ENCODE assay signal across 8 cellular contexts in the genomic region with DNA sequence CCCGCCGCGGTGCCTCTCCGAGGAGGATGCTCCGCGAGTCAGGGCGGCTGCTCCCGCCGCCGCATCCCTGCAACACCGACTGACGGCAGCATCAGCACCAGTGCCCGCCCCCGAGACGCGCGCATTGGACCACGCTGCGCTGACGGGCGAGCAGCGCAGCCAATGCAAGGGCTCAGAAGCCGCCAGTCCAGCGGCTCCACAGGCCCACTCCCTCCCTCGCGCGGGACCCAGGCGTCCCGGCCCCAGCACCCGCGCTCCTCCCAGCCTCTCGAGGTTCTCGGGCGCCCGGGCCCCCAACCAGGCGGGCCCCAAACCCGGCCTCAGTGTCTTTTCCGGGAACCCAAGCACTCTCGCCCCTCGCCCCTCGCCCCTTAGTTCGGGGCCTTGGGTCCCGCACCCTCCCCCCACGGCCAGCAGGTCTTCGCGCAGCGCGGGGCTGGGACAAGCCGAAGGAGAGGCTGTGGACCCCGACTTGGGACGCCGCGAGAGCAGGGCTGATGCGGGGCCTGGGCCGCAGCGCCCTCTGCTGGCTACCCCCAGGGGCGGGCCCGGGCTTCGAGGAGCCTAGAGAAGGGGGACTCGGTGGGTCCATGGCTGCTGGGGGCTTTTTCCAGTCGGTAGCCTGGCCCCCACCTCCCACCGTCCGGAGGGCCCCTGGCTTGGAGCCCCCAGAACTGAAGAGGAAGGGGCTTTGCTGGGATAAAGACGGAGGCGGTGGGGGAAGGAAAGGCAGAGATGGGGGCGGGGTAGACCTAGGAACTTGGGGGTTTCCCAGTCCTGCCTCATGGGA. TPM values are rescaled to one million over a fixed set of nuclear protein-coding genes. Genes with fewer than 3 reads are reported as not detected.
DNase-seq lines count a peak whose midpoint lies in the region; ATAC-seq, FAIRE-seq and TF ChIP-seq lines count a peak whose summit lies in the region.

Gene NRXN2 (minus strand): TSS at position 81 of the 790 bp plus-strand sequence. CDS start 9,498 bp downstream, outside the sequence.

- no peaks in the 10 kb centered on the region for H3F3A ChIP-seq in MM.1S (ENCODE audit: insufficient read depth, low read length)

- no peaks in the 10 kb centered on the region for H3K36me3 ChIP-seq in MM.1S (replicated peaks; ENCODE audit: insufficient read depth, low read length)
- no peaks in the 10 kb centered on the region for H3K36me3 ChIP-seq in cardiac muscle cell
- no peaks in the 10 kb centered on the region for H3K36me3 ChIP-seq in trophoblast cell (ENCODE audit: control insufficient read depth in 1 of 2, insufficient read depth in 2 of 2, low read length in 2 of 2)
- H3K36me3 ChIP-seq in tibial nerve = no peaks in the 10 kb centered on the region

- H3K27me3 Mint-ChIP-seq in activated naive CD8-positive, alpha-beta T cell treated with anti-CD3 and anti-CD28 coated beads, Interleukin-2, amount 10 ng/mL, durations not matched to agents 7 days and 5 days = peaks cover 28% of the 10 kb centered on the region

- H4K12ac ChIP-seq in trophoblast cell (ENCODE audit: low read depth, low read length) = peak within 1 kb of the TSS; percentile 43

- no peaks in the 10 kb centered on the region for H3K9me2 ChIP-seq in MM.1S (replicated peaks; ENCODE audit: insufficient read depth, low read length)

- no peak within 1 kb of the TSS for H2BK12ac ChIP-seq in trophoblast cell (ENCODE audit: low read length)

- DNase-seq in DMS79 treated with DMSO at 0.1 percent for 48 hours (lab: John Stamatoyannopoulos, UW) (peak; percentile 75), H54 (ENCODE audit: insufficient read length, low spot score) (peak; percentile 96), MM.1S (peak; percentile 87), cardiac muscle cell (ENCODE audit: low read depth in 1 of 2, low spot score in 1 of 2) (peak; percentile 85 to 92), trophoblast cell (peak; percentile 76 to 83), tibial nerve (ENCODE audit: low spot score in 2 of 2) (peak; percentile 64 to 68)
- DNase-seq in activated naive CD8-positive, alpha-beta T cell treated with anti-CD3 and anti-CD28 coated beads, Interleukin-2, amount 10 ng/mL, durations not matched to agents 7 days and 5 days = peak; percentile 90

- peak within 1 kb of the TSS; percentile 71 for H4K8ac ChIP-seq in trophoblast cell (ENCODE audit: low read depth, low read length)

- no peak for TF ChIP-seq POLR2A in H54 (IDR thresholded peaks at IDR 0.05; ENCODE audit: low read depth, low read length)
- TF ChIP-seq POLR2A in tibial nerve (IDR thresholded peaks at IDR 0.05) = no peak

- peak; percentile 96 for TF ChIP-seq CTCF in MM.1S (IDR thresholded peaks at IDR 0.05; ENCODE audit: low read length)
- peak; percentile 99 for TF ChIP-seq CTCF in cardiac muscle cell (IDR thresholded peaks at IDR 0.05; ENCODE audit: low read depth, low read length)
- TF ChIP-seq CTCF in tibial nerve (IDR thresholded peaks at IDR 0.05) = peak; percentile 92 to 99 (median 96)

- no CpG with 5 or more reads among the region's 66 CpGs for WGBS in trophoblast cell (ENCODE audit: extremely low coverage, insufficient coverage, insufficient read length)
- 4 to 19% methylated on average over 6 to 35 of the region's 66 CpGs for WGBS in tibial nerve, 2 donors

- H3K27ac ChIP-seq in MM.1S (ENCODE audit: low read length) = no peak within 1 kb of the TSS
- H3K27ac ChIP-seq in cardiac muscle cell = no peak within 1 kb of the TSS
- H3K27ac ChIP-seq in trophoblast cell (ENCODE audit: low read depth, low read length) = no peak within 1 kb of the TSS
- peak within 1 kb of the TSS in 3 of 4 donors; percentile 29 to 70 (median 43) for H3K27ac ChIP-seq in tibial nerve

- H3K9me3 ChIP-seq in MM.1S (replicated peaks; ENCODE audit: insufficient read depth, low read length) = no peaks in the 10 kb centered on the region
- no peaks in the 10 kb centered on the region for H3K9me3 ChIP-seq in cardiac muscle cell (ENCODE audit: low read depth)
- H3K9me3 ChIP-seq in trophoblast cell (ENCODE audit: insufficient read depth, low read depth, low read length) = peaks cover 5% of the 10 kb centered on the region
- no peaks in the 10 kb centered on the region for H3K9me3 ChIP-seq in tibial nerve

- H2BK5ac ChIP-seq in trophoblast cell (ENCODE audit: low read depth, low read length, poor library complexity) = no peak within 1 kb of the TSS

- peak within 1 kb of the TSS; percentile 97 for H3K4me2 ChIP-seq in MM.1S (ENCODE audit: low read depth, low read length)
- peak within 1 kb of the TSS; percentile 78 for H3K4me2 ChIP-seq in trophoblast cell (ENCODE audit: low read length)

- no peaks in the 10 kb centered on the region for H4K20me1 ChIP-seq in MM.1S (ENCODE audit: insufficient read depth, low read length)

- FAIRE-seq in H54 (lab: Jason Lieb, UNC) = no peak

- no peak within 1 kb of the TSS for H3K23ac ChIP-seq in trophoblast cell (ENCODE audit: low read length)

- H2AK5ac ChIP-seq in trophoblast cell (ENCODE audit: low read length) = no peak within 1 kb of the TSS

- H2AFZ ChIP-seq in MM.1S (ENCODE audit: low read length) (peak within 1 kb of the TSS; percentile 99), trophoblast cell (ENCODE audit: insufficient read depth, low read length, poor library complexity) (peak within 1 kb of the TSS; percentile 74)

- POLR2A ChIA-PET in activated naive CD8-positive, alpha-beta T cell treated with anti-CD3 and anti-CD28 coated beads, Interleukin-2, amount 10 ng/mL, durations not matched to agents 7 days and 5 days (lab: Charles Lee) = no interaction called here

- H3K4me1 Mint-ChIP-seq in activated naive CD8-positive, alpha-beta T cell treated with anti-CD3 and anti-CD28 coated beads, Interleukin-2, amount 10 ng/mL, durations not matched to agents 7 days and 5 days = peaks cover 13% of the 10 kb centered on the region

- H3K9ac ChIP-seq in MM.1S (ENCODE audit: low read length) (peak within 1 kb of the TSS; percentile 52; the same call in 1 of the 2 replicates), trophoblast cell (ENCODE audit: low read length) (no peak within 1 kb of the TSS)

- no peak within 1 kb of the TSS for H4K91ac ChIP-seq in trophoblast cell (ENCODE audit: low read depth, low read length)

- peak within 1 kb of the TSS; percentile 62 for H3K4me3 Mint-ChIP-seq in activated naive CD8-positive, alpha-beta T cell treated with anti-CD3 and anti-CD28 coated beads, Interleukin-2, amount 10 ng/mL, durations not matched to agents 7 days and 5 days

- H3K4me1 ChIP-seq in MM.1S (ENCODE audit: low read length) = no peaks in the 10 kb centered on the region
- H3K4me1 ChIP-seq in cardiac muscle cell (ENCODE audit: low read depth) = peaks cover 3% of the 10 kb centered on the region
- H3K4me1 ChIP-seq in trophoblast cell (ENCODE audit: control insufficient read depth in 1 of 2, insufficient read depth in 2 of 2, low read length in 2 of 2) = no peaks in the 10 kb centered on the region
- H3K4me1 ChIP-seq in tibial nerve = peaks cover 0 to 7% (median 3%) of the 10 kb centered on the region in 4 donors

- peak within 1 kb of the TSS; percentile 56 for H3K27ac Mint-ChIP-seq in activated naive CD8-positive, alpha-beta T cell treated with anti-CD3 and anti-CD28 coated beads, Interleukin-2, amount 10 ng/mL, durations not matched to agents 7 days and 5 days

- H2BK120ac ChIP-seq in trophoblast cell (ENCODE audit: insufficient read depth, low read length, poor library complexity) = no peak within 1 kb of the TSS

- peak; percentile 99 for ATAC-seq in SK-N-SH treated with all-trans-retinoic acid at 6 μM for 48 hours
- ATAC-seq in activated naive CD8-positive, alpha-beta T cell treated with anti-CD3 and anti-CD28 coated beads, Interleukin-2, amount 10 ng/mL, durations not matched to agents 7 days and 5 days (ENCODE audit: low read depth) = peak; percentile 99

- TF ChIP-seq EP300 in tibial nerve (IDR thresholded peaks at IDR 0.05) = peak in 1 of 2 donors; percentile 10

- H3K14ac ChIP-seq in trophoblast cell (ENCODE audit: low read length) = no peak within 1 kb of the TSS

- no peak within 1 kb of the TSS for H3K18ac ChIP-seq in trophoblast cell (ENCODE audit: low read length)

- H3K79me2 ChIP-seq in MM.1S (ENCODE audit: low read length) (no peaks in the 10 kb centered on the region), trophoblast cell (ENCODE audit: control insufficient read depth, insufficient read depth, low read length, poor library complexity) (no peaks in the 10 kb centered on the region)

- no peak within 1 kb of the TSS for H3K4ac ChIP-seq in trophoblast cell (ENCODE audit: low read depth, low read length)

- H3K79me1 ChIP-seq in trophoblast cell (ENCODE audit: low read length) = no peaks in the 10 kb centered on the region

- H3K9me3 Mint-ChIP-seq in activated naive CD8-positive, alpha-beta T cell treated with anti-CD3 and anti-CD28 coated beads, Interleukin-2, amount 10 ng/mL, durations not matched to agents 7 days and 5 days = no peaks in the 10 kb centered on the region

- H3K4me3 ChIP-seq in MM.1S (ENCODE audit: low read length) (peak within 1 kb of the TSS; percentile 66), cardiac muscle cell (peak within 1 kb of the TSS; percentile 81), trophoblast cell (ENCODE audit: low read depth, low read length) (peak within 1 kb of the TSS; percentile 70), tibial nerve (peak within 1 kb of the TSS; percentile 62 to 100 (median 70))

- H3K36me3 Mint-ChIP-seq in activated naive CD8-positive, alpha-beta T cell treated with anti-CD3 and anti-CD28 coated beads, Interleukin-2, amount 10 ng/mL, durations not matched to agents 7 days and 5 days = peaks cover 1% of the 10 kb centered on the region

- H3K27me3 ChIP-seq in MM.1S (replicated peaks; ENCODE audit: insufficient read depth, low read length) (peaks cover 89% of the 10 kb centered on the region), cardiac muscle cell (peaks cover 46% of the 10 kb centered on the region), trophoblast cell (ENCODE audit: insufficient read depth, low read length) (peaks cover 9% of the 10 kb centered on the region), tibial nerve (peaks cover 0 to 50% of the 10 kb centered on the region in 2 donors)

TF ChIP-seq in SK-N-SH treated with all-trans-retinoic acid at 6 μM for 48 hours, 23 proteins besides CTCF, POLR2A, EP300 and RAD21 (continues in another document):
- TF ChIP-seq TCF4 (CRISPR knock-in tag; IDR thresholded peaks at IDR 0.05; ENCODE audit: borderline replicate concordance) (no peak), ZFP3 (CRISPR knock-in tag; IDR thresholded peaks at IDR 0.05) (no peak)

RNA-seq across cellular contexts. Expression of gene NRXN2, which starts in this region (rescaled TPM):
- under 1 TPM in 1 of 2 experiments, not detected in 1; 0.36 TPM for total RNA-seq in activated naive CD8-positive, alpha-beta T cell treated with anti-CD3 and anti-CD28 coated beads, Interleukin-2, amount 10 ng/mL, durations not matched to agents 7 days and 5 days
- 1.2 and 1.4 TPM in 2 replicates for total RNA-seq in cardiac muscle cell
- 0.65 and 1.3 TPM in 2 replicates for polyA plus RNA-seq in cardiac muscle cell
- 2.9 and 3.1 TPM in 2 replicates for polyA plus RNA-seq in trophoblast cell (2013)
- total RNA-seq in tibial nerve = 10 to 100 TPM in 2 of 4 donors, 1 to 10 TPM in 2; 1.7 to 25.5 (median 8.7) TPM

Comparison
In these comparisons a context has a peak if more than half of its experiments do, and no peak if none do; other contexts are left out.
1. Peak in DNase-seq and ATAC-seq in activated naive CD8-positive, alpha-beta T cell treated with anti-CD3 and anti-CD28 coated beads, Interleukin-2, amount 10 ng/mL, durations not matched to agents 7 days and 5 days; RNA of the gene not detected or under 1 TPM.
2. H3K27ac ChIP-seq: peak in tibial nerve (3 of 4); none in MM.1S (single experiment), cardiac muscle cell (single experiment) and trophoblast cell (single experiment).
3. Peak in every context shown above with its lines, with median percentiles within 50 percentile points of each other: DNase-seq, H3K4me3 ChIP-seq and CTCF ChIP-seq.